ENCODE assay signal across 8 cellular contexts in the genomic region with DNA sequence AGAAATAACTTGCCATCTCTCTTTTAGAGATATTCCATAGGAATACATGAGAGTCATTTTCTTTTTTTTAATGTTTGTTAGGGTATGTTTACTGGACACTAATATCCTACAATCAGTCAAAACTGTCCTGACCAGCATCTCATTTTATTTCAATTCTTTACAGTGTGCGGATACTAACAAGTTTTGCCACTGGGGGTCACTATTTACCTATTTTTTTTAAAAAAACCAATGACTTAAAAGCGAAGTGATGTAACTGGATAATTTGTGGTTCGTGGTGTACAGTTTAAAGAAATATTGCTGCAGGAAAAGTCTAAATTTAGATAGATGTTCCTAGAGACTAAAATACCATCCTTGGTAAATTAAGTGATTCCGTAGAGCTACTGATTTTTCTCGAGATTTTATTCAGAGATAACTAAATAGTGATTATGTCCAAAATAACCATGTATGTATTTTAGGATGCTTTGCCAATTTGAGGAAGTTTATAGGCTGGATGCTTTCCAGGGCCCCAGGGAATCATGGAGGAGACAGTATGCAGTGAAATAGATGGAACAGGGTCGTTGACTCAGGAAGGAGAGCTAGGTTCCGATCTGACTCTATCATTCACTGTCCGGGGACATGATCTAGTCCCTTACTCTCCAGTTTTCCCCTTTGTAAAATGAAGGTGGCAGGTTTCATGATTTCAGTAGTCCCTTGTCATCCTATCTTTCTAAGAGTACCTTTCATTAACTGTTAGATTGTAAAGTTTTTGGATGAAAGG. TPM values are rescaled to one million over a fixed set of nuclear protein-coding genes. Genes with fewer than 3 reads are reported as not detected.
A peak's percentile ranks its signal among the peaks of the same experiment; 100 is the strongest.
DNase-seq lines count a peak whose midpoint lies in the region; ATAC-seq, FAIRE-seq and TF ChIP-seq lines count a peak whose summit lies in the region.

No MANE protein-coding gene starts in this region.

- ATAC-seq in HG02981 (IDR thresholded peaks at IDR 0.05; ENCODE audit: unreplicated experiment) (peak; percentile 91), upper lobe of right lung (peak; percentile 48)

- H3K4me1 ChIP-seq in upper lobe of right lung, result no peaks in the 10 kb centered on the region

- intact Hi-C loops in upper lobe of right lung (cut with DNase I), result no loop called here
- intact Hi-C loops in activated T-helper 2 cell treated with anti-CD3 and anti-CD28 coated beads, Interferon-gamma antibody, Interleukin-2, Interleukin-4, amounts not matched to agents 10 μg/mL and 5 μg/mL and 100 μg/mL, durations not matched to agents 14 hours and 24 hours and 36 hours (cut with micrococcal nuclease), result no loop called here

- no peaks in the 10 kb centered on the region for H3K9me3 ChIP-seq in upper lobe of right lung

- no peak overlapping the region for H3K4me3 Mint-ChIP-seq in activated T-helper 2 cell treated with anti-CD3 and anti-CD28 coated beads, Interferon-gamma antibody, Interleukin-2, Interleukin-4, amounts not matched to agents 10 μg/mL and 5 μg/mL and 100 μg/mL, durations not matched to agents 14 hours and 24 hours and 36 hours (ENCODE audit: low read depth)

- H3K36me3 Mint-ChIP-seq in activated T-helper 2 cell treated with anti-CD3 and anti-CD28 coated beads, Interferon-gamma antibody, Interleukin-2, Interleukin-4, amounts not matched to agents 10 μg/mL and 5 μg/mL and 100 μg/mL, durations not matched to agents 14 hours and 24 hours and 36 hours (ENCODE audit: low read depth), result no peaks in the 10 kb centered on the region

- no peak overlapping the region for H3K27ac ChIP-seq in brain microvascular endothelial cell
- no peak overlapping the region for H3K27ac ChIP-seq in upper lobe of right lung

- in situ Hi-C loops in GM13976 (cut with MboI; ENCODE audit: low sequenced_read_pairs, unreplicated experiment) (no loop called here), brain microvascular endothelial cell (cut with HindIII; ENCODE audit: low pct_ligation_motif_present, low sequenced_read_pairs) (no loop called here)

- H3K27ac Mint-ChIP-seq in activated T-helper 2 cell treated with anti-CD3 and anti-CD28 coated beads, Interferon-gamma antibody, Interleukin-2, Interleukin-4, amounts not matched to agents 10 μg/mL and 5 μg/mL and 100 μg/mL, durations not matched to agents 14 hours and 24 hours and 36 hours, result no peak overlapping the region

- no peak overlapping the region for H3K4me3 ChIP-seq in AG09309 (ENCODE audit: control insufficient read depth, low read depth, low read length)
- no peak overlapping the region for H3K4me3 ChIP-seq in brain microvascular endothelial cell (ENCODE audit: low read depth, low read length)
- H3K4me3 ChIP-seq in upper lobe of right lung, result no peak overlapping the region

- no peaks in the 10 kb centered on the region for H3K27me3 Mint-ChIP-seq in activated T-helper 2 cell treated with anti-CD3 and anti-CD28 coated beads, Interferon-gamma antibody, Interleukin-2, Interleukin-4, amounts not matched to agents 10 μg/mL and 5 μg/mL and 100 μg/mL, durations not matched to agents 14 hours and 24 hours and 36 hours (ENCODE audit: low read depth)

- H3K9me3 Mint-ChIP-seq in activated T-helper 2 cell treated with anti-CD3 and anti-CD28 coated beads, Interferon-gamma antibody, Interleukin-2, Interleukin-4, amounts not matched to agents 10 μg/mL and 5 μg/mL and 100 μg/mL, durations not matched to agents 14 hours and 24 hours and 36 hours, result no peaks in the 10 kb centered on the region

- H3K27me3 ChIP-seq in brain microvascular endothelial cell (replicated peaks) (no peaks in the 10 kb centered on the region), upper lobe of right lung (peaks cover 3% of the 10 kb centered on the region)

- H3K36me3 ChIP-seq in brain microvascular endothelial cell (replicated peaks), result no peaks in the 10 kb centered on the region
- H3K36me3 ChIP-seq in upper lobe of right lung, result no peaks in the 10 kb centered on the region

- DNase-seq in AG09309 (ENCODE audit: low read depth) (peak; percentile 8), GM13976 (ENCODE audit: low spot score) (peak; percentile 9), NCI-H2227 treated with DMSO at 0.1 percent for 48 hours (lab: John Stamatoyannopoulos, UW) (peak; percentile 40), brain microvascular endothelial cell (peak; percentile 7), upper lobe of right lung (no peak)
- no peak for DNase-seq in activated T-helper 2 cell treated with anti-CD3 and anti-CD28 coated beads, Interferon-gamma antibody, Interleukin-2, Interleukin-4, amounts not matched to agents 10 μg/mL and 5 μg/mL and 100 μg/mL, durations not matched to agents 14 hours and 24 hours and 36 hours (ENCODE audit: low spot score)

- peak; percentile 97 for FAIRE-seq in islet of Langerhans (lab: Jason Lieb, UNC)

- no peaks in the 10 kb centered on the region for H3K4me1 Mint-ChIP-seq in activated T-helper 2 cell treated with anti-CD3 and anti-CD28 coated beads, Interferon-gamma antibody, Interleukin-2, Interleukin-4, amounts not matched to agents 10 μg/mL and 5 μg/mL and 100 μg/mL, durations not matched to agents 14 hours and 24 hours and 36 hours (ENCODE audit: low read depth)

- TF ChIP-seq CTCF in AG09309 (IDR thresholded peaks at IDR 0.05; ENCODE audit: control insufficient read depth, insufficient read depth, low read depth, low read length, missing control alignments), result peak; percentile 35
- peak; percentile 29 for TF ChIP-seq CTCF in GM13976 (IDR thresholded peaks at IDR 0.05; ENCODE audit: borderline replicate concordance, control extremely low read depth, extremely low read depth, insufficient read depth, missing control alignments)
- TF ChIP-seq CTCF in brain microvascular endothelial cell (IDR thresholded peaks at IDR 0.05; ENCODE audit: low read depth, low read length, missing control alignments), result peak; percentile 32
- peak; percentile 58 for TF ChIP-seq CTCF in upper lobe of right lung (IDR thresholded peaks at IDR 0.05)

RNA-seq across cellular contexts. Expression of a gene that starts 34.0 kb away (rescaled TPM):
- total RNA-seq in upper lobe of right lung, result 11.3 TPM
- total RNA-seq in activated T-helper 2 cell treated with anti-CD3 and anti-CD28 coated beads, Interferon-gamma antibody, Interleukin-2, Interleukin-4, amounts not matched to agents 10 μg/mL and 5 μg/mL and 100 μg/mL, durations not matched to agents 14 hours and 24 hours and 36 hours, result 13.3 and 16.6 TPM in 2 replicates

Comparison
In these comparisons a context has a peak if more than half of its experiments do, and no peak if none do; other contexts are left out.
1. DNase-seq: peak in AG09309 (single experiment), GM13976 (single experiment), NCI-H2227 treated with DMSO at 0.1 percent for 48 hours (single experiment) and brain microvascular endothelial cell (single experiment); none in upper lobe of right lung (single experiment) and activated T-helper 2 cell treated with anti-CD3 and anti-CD28 coated beads, Interferon-gamma antibody, Interleukin-2, Interleukin-4, amounts not matched to agents 10 μg/mL and 5 μg/mL and 100 μg/mL, durations not matched to agents 14 hours and 24 hours and 36 hours (single experiment).
2. Peak in every context shown above with its lines, with median percentiles within 50 percentile points of each other: CTCF ChIP-seq.